In genomic region chr12:6267007-6267721, GRCh38 we compare ENCODE assay signal across 9 cellular contexts. TPM values are rescaled to one million over a fixed set of nuclear protein-coding genes. Genes with fewer than 3 reads are reported as not detected.
DNase-seq lines count a peak whose midpoint lies in the region; ATAC-seq and TF ChIP-seq lines count a peak whose summit lies in the region.
"Had no signal": no experiment of that assay in that cellular context is flagged by ENCODE, and none has a peak within 500 bp of the region (broad histone marks: within the 10 kb centered on the region; RNA-seq: fewer than 3 reads in every experiment).

No MANE protein-coding gene starts in this region.

- intact Hi-C loops in activated T-helper 2 cell treated with anti-CD3 and anti-CD28 coated beads, Interferon-gamma antibody, Interleukin-2, Interleukin-4, amounts not matched to agents 10 μg/mL and 5 μg/mL and 100 μg/mL, durations not matched to agents 14 hours and 24 hours and 36 hours (cut with micrococcal nuclease), result loop anchor here (1.0 to 5.0 kb wide), 3 partner anchors 35 to 100 kb away; no protein-coding TSS in a partner anchor
- intact Hi-C loops in right lobe of liver (cut with DNase I) (no loop called here), thyroid gland (cut with DNase I) (no loop called here), lower leg skin (cut with DNase I; ENCODE audit: low total_unique reads) (no loop called here)

- TF ChIP-seq CTCF in right lobe of liver (IDR thresholded peaks at IDR 0.05) (peak in 2 of 4 donors; percentile 15 to 19), thyroid gland (IDR thresholded peaks at IDR 0.05) (peak in 1 of 6 experiments; percentile 4), lower leg skin (IDR thresholded peaks at IDR 0.05) (no peak)

- no peaks in the 10 kb centered on the region for H3K36me3 Mint-ChIP-seq in activated T-helper 2 cell treated with anti-CD3 and anti-CD28 coated beads, Interferon-gamma antibody, Interleukin-2, Interleukin-4, amounts not matched to agents 10 μg/mL and 5 μg/mL and 100 μg/mL, durations not matched to agents 14 hours and 24 hours and 36 hours (ENCODE audit: low read depth)

- ATAC-seq in right lobe of liver (peak; percentile 74 to 87 (median 78)), GM18520 (IDR thresholded peaks at IDR 0.05; ENCODE audit: unreplicated experiment) (no peak)

- no peak overlapping the region for H3K4me3 ChIP-seq in right lobe of liver
- H3K4me3 ChIP-seq in thyroid gland (replicated peaks in 1 of 3), result no peak overlapping the region
- no peak overlapping the region for H3K4me3 ChIP-seq in lower leg skin (ENCODE audit: low read depth, poor library complexity, severe bottlenecking)

- peaks cover 0 to 11% (median 0%) of the 10 kb centered on the region in 4 donors for H3K4me1 ChIP-seq in right lobe of liver
- peaks cover 33 to 65% of the 10 kb centered on the region in 2 donors for H3K4me1 ChIP-seq in thyroid gland

- H3K36me3 ChIP-seq in right lobe of liver, result no peaks in the 10 kb centered on the region
- no peaks in the 10 kb centered on the region for H3K36me3 ChIP-seq in thyroid gland

- H3K9me3 Mint-ChIP-seq in activated T-helper 2 cell treated with anti-CD3 and anti-CD28 coated beads, Interferon-gamma antibody, Interleukin-2, Interleukin-4, amounts not matched to agents 10 μg/mL and 5 μg/mL and 100 μg/mL, durations not matched to agents 14 hours and 24 hours and 36 hours, result no peaks in the 10 kb centered on the region

- 50% methylated on average over 8 of the region's 12 CpGs for WGBS in right lobe of liver (ENCODE audit: insufficient coverage, low coverage, low lambda C conversion rate, missing lambda C conversion rate)
- WGBS in thyroid gland, 2 donors, result 51 to 55% methylated on average over 12 of the region's 12 CpGs
- WGBS in lower leg skin, 2 donors, result 66 to 67% methylated on average over 12 of the region's 12 CpGs

- H3K27me3 ChIP-seq in right lobe of liver (no peaks in the 10 kb centered on the region), thyroid gland (no peaks in the 10 kb centered on the region)

- peaks cover 17% of the 10 kb centered on the region for H3K4me1 Mint-ChIP-seq in activated T-helper 2 cell treated with anti-CD3 and anti-CD28 coated beads, Interferon-gamma antibody, Interleukin-2, Interleukin-4, amounts not matched to agents 10 μg/mL and 5 μg/mL and 100 μg/mL, durations not matched to agents 14 hours and 24 hours and 36 hours (ENCODE audit: low read depth)

- H3K27me3 Mint-ChIP-seq in activated T-helper 2 cell treated with anti-CD3 and anti-CD28 coated beads, Interferon-gamma antibody, Interleukin-2, Interleukin-4, amounts not matched to agents 10 μg/mL and 5 μg/mL and 100 μg/mL, durations not matched to agents 14 hours and 24 hours and 36 hours (ENCODE audit: low read depth), result peaks cover 4% of the 10 kb centered on the region

- no peak overlapping the region for H3K4me3 Mint-ChIP-seq in activated T-helper 2 cell treated with anti-CD3 and anti-CD28 coated beads, Interferon-gamma antibody, Interleukin-2, Interleukin-4, amounts not matched to agents 10 μg/mL and 5 μg/mL and 100 μg/mL, durations not matched to agents 14 hours and 24 hours and 36 hours (ENCODE audit: low read depth)

- peak overlapping the region; percentile 57 for H3K27ac Mint-ChIP-seq in activated T-helper 2 cell treated with anti-CD3 and anti-CD28 coated beads, Interferon-gamma antibody, Interleukin-2, Interleukin-4, amounts not matched to agents 10 μg/mL and 5 μg/mL and 100 μg/mL, durations not matched to agents 14 hours and 24 hours and 36 hours

- DNase-seq in activated gamma-delta T cell treated with anti-CD3 and anti-CD28 coated beads, Interleukin-2, amount 50 U/mL, for 16 hours (ENCODE audit: low read depth), result peak; percentile 20
- DNase-seq in activated gamma-delta T cell (lab: John Stamatoyannopoulos, UW), result no peak
- DNase-seq in activated T-helper 2 cell treated with anti-CD3 and anti-CD28 coated beads, Interferon-gamma antibody, Interleukin-2, Interleukin-4, amounts not matched to agents 10 μg/mL and 5 μg/mL and 100 μg/mL, durations not matched to agents 14 hours and 24 hours and 36 hours (ENCODE audit: low spot score), result no peak
- peak in 1 of 3 donors; percentile 48 for DNase-seq in right lobe of liver
- DNase-seq in thyroid gland, result peak; percentile 57 to 61
- DNase-seq in AG20443 (ENCODE audit: low spot score), result no peak
- no peak for DNase-seq in lower leg skin (ENCODE audit: low spot score in 2 of 2)
- DNase-seq: SW 1271 had no signal

- H3K9me3 ChIP-seq in right lobe of liver (no peaks in the 10 kb centered on the region), thyroid gland (no peaks in the 10 kb centered on the region)

- H3K27ac ChIP-seq in right lobe of liver (peak overlapping the region in 2 of 3 donors; percentile 19 to 26), thyroid gland (peak overlapping the region; percentile 86 to 94 (median 93))

- TF ChIP-seq POLR2A in right lobe of liver (IDR thresholded peaks at IDR 0.05) (no peak), thyroid gland (IDR thresholded peaks at IDR 0.05) (peak in 1 of 2 donors; percentile 40), lower leg skin (IDR thresholded peaks at IDR 0.05) (no peak)

RNA-seq across cellular contexts. Expression of gene PLEKHG6, which starts 43.3 kb away (rescaled TPM):
- total RNA-seq in activated T-helper 2 cell treated with anti-CD3 and anti-CD28 coated beads, Interferon-gamma antibody, Interleukin-2, Interleukin-4, amounts not matched to agents 10 μg/mL and 5 μg/mL and 100 μg/mL, durations not matched to agents 14 hours and 24 hours and 36 hours, result not detected in 2 replicates
- total RNA-seq in right lobe of liver (1 to 10 TPM; 2.3 to 5.5 (median 3.3) TPM), thyroid gland (100 to 1,000 TPM in 1 of 4 donors, 10 to 100 TPM in 1, 1 to 10 TPM in 2; 4.0 to 325 (median 14.1) TPM), lower leg skin (10 to 100 TPM; 10.6 to 34.1 (median 22.4) TPM)

Comparison
In these comparisons a context has a peak if more than half of its experiments do, and no peak if none do; other contexts are left out.
1. DNase-seq: peak in activated gamma-delta T cell treated with anti-CD3 and anti-CD28 coated beads, Interleukin-2, amount 50 U/mL, for 16 hours (single experiment) and thyroid gland (2 of 2); none in activated gamma-delta T cell (single experiment), activated T-helper 2 cell treated with anti-CD3 and anti-CD28 coated beads, Interferon-gamma antibody, Interleukin-2, Interleukin-4, amounts not matched to agents 10 μg/mL and 5 μg/mL and 100 μg/mL, durations not matched to agents 14 hours and 24 hours and 36 hours (single experiment), AG20443 (single experiment) and lower leg skin (0 of 2).